22 cellular contexts compared by ENCODE assay signal in the genomic region with DNA sequence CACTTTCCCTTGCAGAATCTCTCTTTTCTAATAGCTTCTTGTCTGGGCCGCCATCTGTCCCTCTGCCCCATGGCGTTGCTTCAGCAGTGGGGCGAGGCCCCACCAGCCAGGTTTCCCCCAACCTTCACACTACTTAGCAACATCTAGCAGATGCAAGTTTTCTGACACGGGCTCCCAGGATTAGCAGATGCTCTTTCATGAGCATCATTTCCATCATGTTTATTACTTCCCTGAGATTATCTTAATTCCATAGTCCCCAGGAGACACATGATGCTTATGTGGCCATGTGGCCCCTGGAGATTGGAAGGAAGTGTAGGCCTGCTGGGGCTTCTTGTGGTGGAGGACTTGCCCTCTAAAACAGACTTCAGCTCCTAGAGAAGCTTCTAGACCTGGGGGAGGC. TPM values are rescaled to one million over a fixed set of nuclear protein-coding genes. Genes with fewer than 3 reads are reported as not detected.
DNase-seq lines count a peak whose midpoint lies in the region; ATAC-seq and TF ChIP-seq lines count a peak whose summit lies in the region.
"Had no signal": no experiment of that assay in that cellular context is flagged by ENCODE, and none has a peak within 500 bp of the region (broad histone marks: within the 10 kb centered on the region; RNA-seq: fewer than 3 reads in every experiment).

No MANE protein-coding gene starts in this region.

- no CpG with 5 or more reads among the region's 4 CpGs for WGBS in H9 (ENCODE audit: extremely low coverage, insufficient read length, low lambda C conversion rate)

- no peak overlapping the region for H2BK5ac ChIP-seq in H9 (ENCODE audit: insufficient read length, low read length)

- no peak overlapping the region for H2AK5ac ChIP-seq in H9 (ENCODE audit: insufficient read length, low read length)

- no peaks in the 10 kb centered on the region; the same call in 1 of the 2 replicates for H3K27me3 ChIP-seq in H9 (ENCODE audit: insufficient read depth, low read length)

- H2AFZ ChIP-seq in H9 (ENCODE audit: low read length) = no peak overlapping the region
- H2AFZ ChIP-seq: GM23248 had no signal

- H3K27ac ChIP-seq in H9 (ENCODE audit: insufficient read length, low read depth, low read length) = no peak overlapping the region
- H3K27ac ChIP-seq: A549; BLaER1 treated with 17β-estradiol and CSF1 and Interleukin-3, amounts not matched to agents 10 nM and 100 nM; GM23248 had no signal

- TF ChIP-seq CTCF in H9 (conservative IDR thresholded peaks at IDR 0.05) (no peak), foreskin fibroblast (IDR thresholded peaks at IDR 0.05; ENCODE audit: low read depth, low read length) (no peak)

- H4K5ac ChIP-seq in H9 (ENCODE audit: insufficient read length, low read depth, low read length) = no peak overlapping the region

- H3K9me3 Mint-ChIP-seq in H9 = no peaks in the 10 kb centered on the region
- H3K9me3 Mint-ChIP-seq: CD4-positive, alpha-beta T cell; CD8-positive, alpha-beta memory T cell had no signal

- no peak overlapping the region for H3K9ac ChIP-seq in H9 (ENCODE audit: extremely low read depth, insufficient read length, low read length)
- H3K9ac ChIP-seq: BLaER1 treated with 17β-estradiol and CSF1 and Interleukin-3, amounts not matched to agents 10 nM and 100 nM; GM23248 had no signal

- H3K27ac Mint-ChIP-seq in H9 = peak overlapping the region in 2 of 3 experiments; percentile 61 to 80; a peak in 3 of 7 replicates
- peak overlapping the region; percentile 16 for H3K27ac Mint-ChIP-seq in T-helper 17 cell
- H3K27ac Mint-ChIP-seq: CD14-positive monocyte; CD4-positive, alpha-beta T cell; CD8-positive, alpha-beta memory T cell had no signal

- ATAC-seq in T-helper 17 cell = no peak
- ATAC-seq: A549, HCT116 had no signal

- H3K56ac ChIP-seq in H9 (ENCODE audit: insufficient read length, low read depth, low read length) = no peak overlapping the region

- H3K36me3 Mint-ChIP-seq in H9 (ENCODE audit: insufficient read depth in 1 of 3, low read depth in 3 of 3) (no peaks in the 10 kb centered on the region), T-helper 17 cell (ENCODE audit: low read depth) (no peaks in the 10 kb centered on the region)
- H3K36me3 Mint-ChIP-seq: CD14-positive monocyte; CD8-positive, alpha-beta memory T cell had no signal

- no peak overlapping the region for H4K8ac ChIP-seq in H9 (replicated peaks; ENCODE audit: insufficient read length, low read depth, low read length)

- H3K23me2 ChIP-seq in H9 (ENCODE audit: insufficient read length, low read depth, low read length, poor library complexity, severe bottlenecking) = no peaks in the 10 kb centered on the region

- no peak overlapping the region for H3K4me3 Mint-ChIP-seq in H9
- H3K4me3 Mint-ChIP-seq in T-helper 17 cell = no peak overlapping the region
- H3K4me3 Mint-ChIP-seq: CD14-positive monocyte; CD4-positive, alpha-beta T cell; CD8-positive, alpha-beta memory T cell had no signal

- no peaks in the 10 kb centered on the region for H3K79me1 ChIP-seq in H9 (ENCODE audit: insufficient read depth, low read depth, low read length, poor library complexity, severe bottlenecking)

- no peaks in the 10 kb centered on the region for H3K79me2 ChIP-seq in H9 (ENCODE audit: insufficient read depth, low read length)

- no peaks in the 10 kb centered on the region for H4K20me1 ChIP-seq in H9 (ENCODE audit: control insufficient read depth, insufficient read depth, insufficient read length)
- H4K20me1 ChIP-seq: BLaER1 treated with 17β-estradiol and CSF1 and Interleukin-3, amounts not matched to agents 10 nM and 100 nM had no signal

- no peak overlapping the region for H3K14ac ChIP-seq in H9 (ENCODE audit: insufficient read depth, low read length)

- H2BK120ac ChIP-seq in H9 (ENCODE audit: low read depth, low read length, poor library complexity, severe bottlenecking) = no peak overlapping the region

- no peaks in the 10 kb centered on the region for H3K9me3 ChIP-seq in H9 (ENCODE audit: control insufficient read depth, low read depth, low read length)
- no peaks in the 10 kb centered on the region for H3K9me3 ChIP-seq in T-helper 17 cell (ENCODE audit: control insufficient read depth, low read length, poor library complexity, severe bottlenecking)
- H3K9me3 ChIP-seq: A549; BE2C; BLaER1 treated with 17β-estradiol and CSF1 and Interleukin-3, amounts not matched to agents 10 nM and 100 nM had no signal

- no peak overlapping the region for H3T11ph ChIP-seq in H9 (ENCODE audit: low read length)

- no peak overlapping the region for H3K4me3 ChIP-seq in foreskin fibroblast (ENCODE audit: low read depth in 1 of 2, low read length in 2 of 2)
- H3K4me3 ChIP-seq: A549; BLaER1 treated with 17β-estradiol and CSF1 and Interleukin-3, amounts not matched to agents 10 nM and 100 nM; GM23248 had no signal

- H3K27me3 Mint-ChIP-seq in H9 (ENCODE audit: low read depth) = peaks cover 59% of the 10 kb centered on the region
- H3K27me3 Mint-ChIP-seq in T-helper 17 cell = peaks cover 47% of the 10 kb centered on the region

- no peak overlapping the region for H3K18ac ChIP-seq in H9 (ENCODE audit: insufficient read length, low read depth, low read length)

- H2BK12ac ChIP-seq in H9 (ENCODE audit: insufficient read length, low read depth, low read length) = no peak overlapping the region

- H3K4me2 ChIP-seq in H9 (ENCODE audit: insufficient read depth, insufficient read length, low read length) = no peak overlapping the region
- H3K4me2 ChIP-seq: A549 had no signal

- peak; percentile 84 for DNase-seq in D341Med (ENCODE audit: low spot score)
- DNase-seq in H9 = no peak
- peak; percentile 94 for DNase-seq in NCI-H82 (lab: John Stamatoyannopoulos, UW)
- no peak for DNase-seq in T-helper 17 cell
- no peak for DNase-seq in foreskin fibroblast
- DNase-seq in ureter (ENCODE audit: low spot score) = no peak
- no peak for DNase-seq in activated CD4-positive, alpha-beta T cell treated with anti-CD3 and anti-CD28 coated beads, Interleukin-2, amount 50 U/mL, for 48 hours
- no peak for DNase-seq in NCI-H2227 treated with DMSO at 0.1 percent for 48 hours (lab: John Stamatoyannopoulos, UW)
- DNase-seq: 8988T; ACHN; AML-193; BE2C; CD4-positive, alpha-beta T cell; CD8-positive, alpha-beta memory T cell; DMS153; DND-41; GM23248; H7 had no signal

- no peaks in the 10 kb centered on the region for H3K4me1 ChIP-seq in H9 (ENCODE audit: insufficient read depth, low read length)
- H3K4me1 ChIP-seq: A549, BE2C had no signal

- H3K4me1 Mint-ChIP-seq in H9 (peaks cover 3 to 8% of the 10 kb centered on the region in 2 experiments; a peak in 1 of 4 replicates), T-helper 17 cell (peaks cover 8% of the 10 kb centered on the region)

- H2BK20ac ChIP-seq in H9 (ENCODE audit: low read depth, low read length, poor library complexity, severe bottlenecking) = no peak overlapping the region

- no peak overlapping the region for H3K4ac ChIP-seq in H9 (ENCODE audit: low read depth, low read length)

- no peak overlapping the region for H3K23ac ChIP-seq in H9 (ENCODE audit: insufficient read length, low read depth, low read length)

- H2BK15ac ChIP-seq in H9 (ENCODE audit: low read depth, low read length) = no peak overlapping the region

- H4K91ac ChIP-seq in H9 (ENCODE audit: insufficient read length, low read depth, low read length) = no peak overlapping the region

RNA-seq across cellular contexts. Expression of a gene that starts 11.6 kb away (rescaled TPM):
- total RNA-seq in H9 (2021) (6.3 and 6.4 TPM in 2 replicates), T-helper 17 cell (not detected), ureter (0.23 TPM)
- total RNA-seq: CD8-positive, alpha-beta memory T cell; GM23248 had no signal

Comparison
In these comparisons a context has a peak if more than half of its experiments do, and no peak if none do; other contexts are left out.
1. DNase-seq: peak in D341Med (single experiment) and NCI-H82 (single experiment); none in H9 (single experiment), T-helper 17 cell (0 of 3), foreskin fibroblast (0 of 2), ureter (single experiment), activated CD4-positive, alpha-beta T cell treated with anti-CD3 and anti-CD28 coated beads, Interleukin-2, amount 50 U/mL, for 48 hours (0 of 2) and NCI-H2227 treated with DMSO at 0.1 percent for 48 hours (single experiment).